ENCODE assay signal across 1 cellular context in genomic region chr10:73743327-73743904, GRCh38.
TF ChIP-seq lines count a peak whose summit lies in the region.

No MANE protein-coding gene starts in this region.

TF ChIP-seq in K562, 482 proteins besides CTCF, POLR2A, EP300 and RAD21 (continued from another document and continues in another):
- TF ChIP-seq E2F5 (CRISPR knock-in tag; IDR thresholded peaks at IDR 0.05), result no peak
- no peak for TF ChIP-seq MGA (IDR thresholded peaks at IDR 0.05)
- TF ChIP-seq MTA2 (IDR thresholded peaks at IDR 0.05; ENCODE audit: low read depth), result no peak
- peak; percentile 95 for TF ChIP-seq ZNF79 (CRISPR knock-in tag; IDR thresholded peaks at IDR 0.05; ENCODE audit: low read depth)
- peak; percentile 84 for TF ChIP-seq ELF2 (CRISPR knock-in tag; IDR thresholded peaks at IDR 0.05)
- no peak for TF ChIP-seq BMI1 (IDR thresholded peaks at IDR 0.05; ENCODE audit: low read length)
- TF ChIP-seq ESRRA (IDR thresholded peaks at IDR 0.05; ENCODE audit: borderline replicate concordance, low read depth), result no peak
- no peak for TF ChIP-seq PHF8 (IDR thresholded peaks at IDR 0.05; ENCODE audit: borderline replicate concordance, low read length)
- no peak for TF ChIP-seq SNRNP70 (optimal IDR thresholded peaks at IDR 0.05; ENCODE audit: low read depth, low read length)
- peak; percentile 69 for TF ChIP-seq ZKSCAN3 (CRISPR knock-in tag; IDR thresholded peaks at IDR 0.05)
- peak; percentile 70; the same call in 1 of the 2 replicates for TF ChIP-seq ZNF253 (CRISPR knock-in tag; conservative IDR thresholded peaks at IDR 0.05)
- TF ChIP-seq ZNF23 (CRISPR knock-in tag; IDR thresholded peaks at IDR 0.05), result peak; percentile 94
- TF ChIP-seq ZNF584 (CRISPR knock-in tag; IDR thresholded peaks at IDR 0.05; ENCODE audit: low read depth), result peak; percentile 99
- peak in 1 of 2 experiments; percentile 88; a peak in 2 of 4 replicates for TF ChIP-seq SRF (CRISPR knock-in tag; IDR thresholded peaks at IDR 0.05)
- peak; percentile 85; the same call in 1 of the 2 replicates for TF ChIP-seq RNF219 (CRISPR knock-in tag; IDR thresholded peaks at IDR 0.05)
- TF ChIP-seq ZNF184 (CRISPR knock-in tag; IDR thresholded peaks at IDR 0.05), result no peak
- TF ChIP-seq KLF10 (CRISPR knock-in tag; IDR thresholded peaks at IDR 0.05), result peak; percentile 91
- TF ChIP-seq JUND (IDR thresholded peaks at IDR 0.05; ENCODE audit: borderline replicate concordance, low read depth, low read length), result no peak
- peak; percentile 63; the same call in 2 of the 3 replicates for TF ChIP-seq JUND (tag; IDR thresholded peaks at IDR 0.05; ENCODE audit: borderline replicate concordance, low read depth, low read length)
- TF ChIP-seq ZNF780A (CRISPR knock-in tag; IDR thresholded peaks at IDR 0.05), result peak; percentile 83; the same call in 1 of the 2 replicates
- TF ChIP-seq ZNF589 (CRISPR knock-in tag; IDR thresholded peaks at IDR 0.05; ENCODE audit: low read depth), result peak; percentile 99
- TF ChIP-seq TSHZ1 (CRISPR knock-in tag; IDR thresholded peaks at IDR 0.05), result peak; percentile 97
- no peak for TF ChIP-seq HMGXB4 (CRISPR knock-in tag; IDR thresholded peaks at IDR 0.05)
- peak; percentile 89 for TF ChIP-seq E4F1 (CRISPR knock-in tag; IDR thresholded peaks at IDR 0.05; ENCODE audit: borderline replicate concordance)
- peak; percentile 93 for TF ChIP-seq IFI16 (CRISPR knock-in tag; IDR thresholded peaks at IDR 0.05)
- TF ChIP-seq ERF (CRISPR knock-in tag; IDR thresholded peaks at IDR 0.05), result peak; percentile 97
- TF ChIP-seq FOXM1 (IDR thresholded peaks at IDR 0.05; ENCODE audit: low read depth), result no peak
- TF ChIP-seq FOXM1 (CRISPR knock-in tag; IDR thresholded peaks at IDR 0.05; ENCODE audit: low read depth), result 0 out of 2 replicates have a peak, but pooled peaks have one; percentile 76
- TF ChIP-seq RFX1 (IDR thresholded peaks at IDR 0.05), result peak; percentile 12; the same call in 1 of the 2 replicates
- no peak for TF ChIP-seq ZNF740 (CRISPR knock-in tag; IDR thresholded peaks at IDR 0.05)
- peak in 1 of 2 experiments; percentile 99; a peak in 2 of 4 replicates for TF ChIP-seq ZNF740 (tag; IDR thresholded peaks at IDR 0.05)
- TF ChIP-seq HMGN3 (IDR thresholded peaks at IDR 0.05; ENCODE audit: borderline replicate concordance, extremely low read depth, insufficient read length, low read depth, low read length), result no peak
- no peak for TF ChIP-seq GABPB1 (CRISPR knock-in tag; IDR thresholded peaks at IDR 0.05)
- peak; percentile 98 for TF ChIP-seq ZNF197 (CRISPR knock-in tag; IDR thresholded peaks at IDR 0.05; ENCODE audit: low read depth)
